Comparison of ENCODE assay signal across 13 cellular contexts in the genomic region with DNA sequence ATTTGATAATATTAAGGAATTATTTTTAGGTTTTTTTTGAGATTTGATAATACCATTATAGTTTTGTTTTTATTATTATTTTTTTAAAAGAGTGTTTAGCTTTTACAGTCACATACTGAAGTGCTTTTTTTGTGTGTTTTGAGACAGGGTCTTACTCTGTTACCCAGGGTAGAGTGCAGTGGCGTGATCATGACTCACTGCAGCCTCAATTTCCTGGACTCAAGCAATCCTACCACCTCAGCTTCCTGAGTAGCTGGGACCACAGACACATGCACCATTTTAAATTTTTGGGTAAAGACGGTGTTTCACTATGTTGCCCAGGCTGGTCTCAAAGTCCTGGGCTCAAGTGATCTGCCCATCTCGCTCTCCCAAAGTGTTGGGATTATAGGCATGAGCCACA.
DNase-seq lines count a peak whose midpoint lies in the region; ATAC-seq and TF ChIP-seq lines count a peak whose summit lies in the region.
"Had no signal": no experiment of that assay in that cellular context is flagged by ENCODE, and none has a peak within 500 bp of the region (broad histone marks: within the 10 kb centered on the region; RNA-seq: fewer than 3 reads in every experiment).

No MANE protein-coding gene starts in this region.

- CTCF ChIA-PET in T-cell (lab: Charles Lee), result no interaction called here

- peaks cover 60% of the 10 kb centered on the region for H3K36me3 Mint-ChIP-seq in T-cell

- TF ChIP-seq CTCF in retinal pigment epithelial cell (conservative IDR thresholded peaks at IDR 0.05; ENCODE audit: low read depth, low read length), result no peak

- H3K9me3 Mint-ChIP-seq in T-cell, result no peaks in the 10 kb centered on the region

- intact Hi-C loops in cardiac septum (cut with DNase I), result no loop called here

- ATAC-seq in T-cell (replicated peaks in 1 of 4) (peak in 2 of 4 experiments; percentile 67 to 90), GM21423 (IDR thresholded peaks at IDR 0.05; ENCODE audit: unreplicated experiment) (no peak)
- ATAC-seq: naive thymus-derived CD8-positive, alpha-beta T cell had no signal

- POLR2A ChIA-PET in T-cell (lab: Charles Lee), result interaction anchor here in 1 of 2 donors (0.5 kb wide), 1 partner anchor 587 kb away, joined by 5 read pairs; no protein-coding TSS in a partner anchor

- peak; percentile 57 for DNase-seq in NK-92 treated with Interleukin-12 subunit alpha and Interleukin-12 subunit beta, amount 100 ng/mL, for 24 hours (lab: John Stamatoyannopoulos, UW)
- no peak for DNase-seq in NK-92 (lab: John Stamatoyannopoulos, UW; ENCODE audit: unreplicated experiment)
- peak in 18 of 34 experiments; percentile 1 to 32 (median 10) for DNase-seq in T-cell
- DNase-seq in astrocyte of the hippocampus (ENCODE audit: low read depth, low spot score), result peak; percentile 24
- peak; percentile 40 for DNase-seq in retinal pigment epithelial cell (ENCODE audit: low read depth)
- DNase-seq in cardiac septum (ENCODE audit: low spot score), result no peak
- DNase-seq in DMS 273 treated with DMSO at 0.1 percent for 48 hours (lab: John Stamatoyannopoulos, UW), result no peak
- DNase-seq: effector CD4-positive, alpha-beta T cell; NCI-H187 had no signal

- no peak overlapping the region for H3K4me3 Mint-ChIP-seq in T-cell

- H3K4me1 Mint-ChIP-seq in T-cell, result peaks cover 10 to 42% (median 27%) of the 10 kb centered on the region in 3 donors

- H3K4me3 ChIP-seq in retinal pigment epithelial cell (ENCODE audit: low read length), result no peak overlapping the region
- H3K4me3 ChIP-seq: SJSA1, tibial nerve had no signal

- H3K27ac Mint-ChIP-seq in T-cell, result peak overlapping the region in 1 of 2 donors; percentile 69

- H3K27me3 Mint-ChIP-seq in T-cell, result no peaks in the 10 kb centered on the region
- H3K27me3 Mint-ChIP-seq: naive thymus-derived CD8-positive, alpha-beta T cell had no signal

Comparison
In these comparisons a context has a peak if more than half of its experiments do, and no peak if none do; other contexts are left out.
1. DNase-seq: peak in NK-92 treated with Interleukin-12 subunit alpha and Interleukin-12 subunit beta, amount 100 ng/mL, for 24 hours (single experiment), T-cell (18 of 34), astrocyte of the hippocampus (single experiment) and retinal pigment epithelial cell (single experiment); none in NK-92 (single experiment), cardiac septum (single experiment) and DMS 273 treated with DMSO at 0.1 percent for 48 hours (single experiment).